9 cellular contexts compared by ENCODE assay signal in the genomic region with DNA sequence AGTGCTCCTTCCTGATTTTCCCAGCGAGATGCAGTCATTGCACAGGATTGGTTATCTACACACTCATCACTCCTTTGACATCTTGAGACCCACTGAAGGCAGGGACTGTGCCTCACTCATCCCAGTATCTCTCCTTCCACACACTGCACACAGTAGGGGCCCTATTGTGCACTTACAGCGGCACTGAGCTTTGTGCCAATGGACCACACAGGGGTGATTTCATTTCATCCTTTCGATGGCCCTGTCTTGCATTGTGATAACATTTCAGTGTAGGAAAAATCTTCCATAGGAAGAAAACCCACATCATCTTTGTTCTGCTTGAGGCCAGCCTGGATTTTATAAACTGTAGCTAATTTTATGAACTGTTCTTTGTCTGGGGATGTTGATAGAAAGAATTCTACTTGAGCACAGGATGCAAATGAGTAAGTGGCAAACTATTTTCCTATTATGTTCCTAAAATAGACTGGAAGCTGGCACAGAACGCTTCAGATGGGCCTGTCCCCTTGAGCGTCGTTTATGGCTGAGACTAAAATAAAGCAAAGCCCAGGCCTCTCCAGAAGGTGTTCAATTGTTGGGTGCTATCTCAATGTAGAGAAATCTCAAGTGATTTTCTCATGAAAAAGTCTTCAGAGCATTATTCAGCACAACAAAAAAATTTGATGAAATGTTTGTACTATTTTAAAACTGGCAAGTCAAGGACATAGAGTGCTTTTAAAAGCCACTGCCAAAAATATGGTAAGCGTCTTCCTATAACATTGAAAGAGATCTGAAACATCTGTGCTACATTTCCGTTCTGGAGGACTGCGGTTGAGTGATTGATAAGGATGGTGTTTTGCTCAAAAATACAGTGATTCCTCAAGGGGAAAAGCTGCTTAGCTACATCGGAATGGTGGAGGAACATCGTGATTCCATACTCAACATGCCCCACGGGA. TPM values are rescaled to one million over a fixed set of nuclear protein-coding genes. Genes with fewer than 3 reads are reported as not detected.
DNase-seq lines count a peak whose midpoint lies in the region; ATAC-seq and TF ChIP-seq lines count a peak whose summit lies in the region.
"Had no signal": no experiment of that assay in that cellular context is flagged by ENCODE, and none has a peak within 500 bp of the region (broad histone marks: within the 10 kb centered on the region; RNA-seq: fewer than 3 reads in every experiment).

No MANE protein-coding gene starts in this region.

- H3K4me1 Mint-ChIP-seq in CD14-positive monocyte: peaks cover 39% of the 10 kb centered on the region

- TF ChIP-seq CTCF in choroid plexus epithelial cell (conservative IDR thresholded peaks at IDR 0.05; ENCODE audit: low read depth, low read length) (no peak), mucosa of descending colon (IDR thresholded peaks at IDR 0.05) (no peak), CD14-positive monocyte (IDR thresholded peaks at IDR 0.05) (no peak)

- no peaks in the 10 kb centered on the region for H3K9me3 ChIP-seq in mucosa of descending colon

- H3K36me3 Mint-ChIP-seq in CD14-positive monocyte: no peaks in the 10 kb centered on the region

- no peaks in the 10 kb centered on the region for H3K79me2 ChIP-seq in ACC112 (ENCODE audit: control insufficient read depth, insufficient read depth, low read length, unreplicated experiment)

- no peaks in the 10 kb centered on the region for H3K36me3 ChIP-seq in ACC112 (ENCODE audit: insufficient read depth, low read length)
- H3K36me3 ChIP-seq in mucosa of descending colon (ENCODE audit: low read depth): no peaks in the 10 kb centered on the region

- H3K27me3 Mint-ChIP-seq in CD14-positive monocyte (ENCODE audit: low read depth in 3 of 3): peaks cover 3 to 17% (median 12%) of the 10 kb centered on the region in 3 donors

- intact Hi-C loops in mucosa of descending colon (cut with DNase I, micrococcal nuclease) (no loop called here), CD14-positive monocyte (cut with micrococcal nuclease) (no loop called here)

- peak; percentile 43 for DNase-seq in KG1 (lab: John Stamatoyannopoulos, UW)
- peak; percentile 60 for DNase-seq in choroid plexus epithelial cell (ENCODE audit: low read depth)
- DNase-seq in mucosa of descending colon: no peak
- DNase-seq in CD14-positive monocyte (ENCODE audit: low spot score): no peak
- no peak for DNase-seq in effector CD4-positive, alpha-beta T cell
- DNase-seq in NCI-H187 treated with DMSO at 0.1 percent for 48 hours (lab: John Stamatoyannopoulos, UW): no peak
- no peak for DNase-seq in NCI-H1930 (lab: John Stamatoyannopoulos, UW)

- H2AFZ ChIP-seq in ACC112 (ENCODE audit: low read length, unreplicated experiment): peak overlapping the region; percentile 62

- H3K27me3 ChIP-seq in ACC112 (ENCODE audit: insufficient read depth, low read length): no peaks in the 10 kb centered on the region

- peak overlapping the region in 2 of 7 donors; percentile 4 to 58 for H3K27ac Mint-ChIP-seq in CD14-positive monocyte

- H3K4me3 Mint-ChIP-seq in CD14-positive monocyte: peak overlapping the region in 1 of 2 donors; percentile 27

- H3K4me1 ChIP-seq in ACC112 (ENCODE audit: control insufficient read depth, insufficient read depth, low read length, unreplicated experiment) (peaks cover 28% of the 10 kb centered on the region), mucosa of descending colon (ENCODE audit: low read depth) (peaks cover 4% of the 10 kb centered on the region)

- peaks cover 0 to 2% (median 0%) of the 10 kb centered on the region in 7 donors for H3K9me3 Mint-ChIP-seq in CD14-positive monocyte

- ATAC-seq in mucosa of descending colon: peak; percentile 46

- H3K27ac ChIP-seq in ACC112 (ENCODE audit: low read depth, low read length): peak overlapping the region; percentile 85

- H3K4me3 ChIP-seq in ACC112 (ENCODE audit: low read depth, low read length) (peak overlapping the region; percentile 6; the same call in 1 of the 2 replicates), choroid plexus epithelial cell (ENCODE audit: low read depth, low read length) (no peak overlapping the region), mucosa of descending colon (no peak overlapping the region)

RNA-seq across cellular contexts. Expression of a gene that starts 10.7 kb away (rescaled TPM):
- 100 to 1,000 TPM; 114 to 157 (median 120) TPM for total RNA-seq in mucosa of descending colon
- polyA plus RNA-seq in CD14-positive monocyte: 10 to 100 TPM; 67.3 to 98.3 TPM

RNA-seq across cellular contexts. Expression of a gene that starts 26.1 kb away (rescaled TPM):
- 10 to 100 TPM; 25.8 to 95.2 (median 62.8) TPM for total RNA-seq in mucosa of descending colon
- polyA plus RNA-seq in CD14-positive monocyte: under 1 TPM in 1 of 2 donors, not detected in 1; 0.13 TPM

RNA-seq across cellular contexts. Expression of a gene that starts 50.3 kb away (rescaled TPM):
- total RNA-seq in mucosa of descending colon: not detected
- polyA plus RNA-seq in CD14-positive monocyte: not detected
- total RNA-seq: kidney epithelial cell had no signal

Comparison
In these comparisons a context has a peak if more than half of its experiments do, and no peak if none do; other contexts are left out.
1. DNase-seq: peak in KG1 (single experiment) and choroid plexus epithelial cell (single experiment); none in mucosa of descending colon (0 of 3), CD14-positive monocyte (single experiment), effector CD4-positive, alpha-beta T cell (single experiment), NCI-H187 treated with DMSO at 0.1 percent for 48 hours (single experiment) and NCI-H1930 (0 of 2).